Comparison of ENCODE assay signal across 1 cellular context in the genomic region with DNA sequence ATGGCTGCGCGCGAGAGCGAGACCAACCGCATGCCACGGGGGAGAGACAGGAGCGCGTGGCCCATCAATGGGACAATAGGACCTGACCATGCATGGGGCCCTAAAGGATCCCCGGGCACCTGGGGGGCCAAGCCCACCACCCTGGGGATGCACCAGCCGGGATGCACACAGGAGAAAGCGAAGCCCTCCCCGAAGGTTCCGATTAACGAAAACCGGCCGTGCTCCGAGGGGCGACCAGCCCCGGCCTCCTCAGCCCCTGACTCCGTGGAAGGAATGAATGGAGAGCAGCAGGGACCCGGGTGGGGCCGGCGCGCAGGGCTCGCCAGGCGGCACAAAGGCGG.
TF ChIP-seq lines count a peak whose summit lies in the region.

No MANE protein-coding gene starts in this region.

TF ChIP-seq in GM23338, 12 proteins besides CTCF, POLR2A, EP300 and RAD21 (continued from another document):
- TF ChIP-seq JUNB (IDR thresholded peaks at IDR 0.05; ENCODE audit: unreplicated experiment) (no peak), STAT1 (IDR thresholded peaks at IDR 0.05; ENCODE audit: unreplicated experiment) (no peak), NANOG (IDR thresholded peaks at IDR 0.05; ENCODE audit: borderline replicate concordance) (no peak), CREB1 (CRISPR knock-in tag; IDR thresholded peaks at IDR 0.05; ENCODE audit: low read depth) (no peak), POLR2AphosphoS5 (IDR thresholded peaks at IDR 0.05; ENCODE audit: low read depth) (no peak)
- TF ChIP-seq, protein P1, sequence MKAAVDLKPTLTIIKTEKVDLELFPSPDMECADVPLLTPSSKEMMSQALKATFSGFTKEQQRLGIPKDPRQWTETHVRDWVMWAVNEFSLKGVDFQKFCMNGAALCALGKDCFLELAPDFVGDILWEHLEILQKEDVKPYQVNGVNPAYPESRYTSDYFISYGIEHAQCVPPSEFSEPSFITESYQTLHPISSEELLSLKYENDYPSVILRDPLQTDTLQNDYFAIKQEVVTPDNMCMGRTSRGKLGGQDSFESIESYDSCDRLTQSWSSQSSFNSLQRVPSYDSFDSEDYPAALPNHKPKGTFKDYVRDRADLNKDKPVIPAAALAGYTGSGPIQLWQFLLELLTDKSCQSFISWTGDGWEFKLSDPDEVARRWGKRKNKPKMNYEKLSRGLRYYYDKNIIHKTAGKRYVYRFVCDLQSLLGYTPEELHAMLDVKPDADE (IDR thresholded peaks at IDR 0.05) = no peak
- TF ChIP-seq, protein P2, sequence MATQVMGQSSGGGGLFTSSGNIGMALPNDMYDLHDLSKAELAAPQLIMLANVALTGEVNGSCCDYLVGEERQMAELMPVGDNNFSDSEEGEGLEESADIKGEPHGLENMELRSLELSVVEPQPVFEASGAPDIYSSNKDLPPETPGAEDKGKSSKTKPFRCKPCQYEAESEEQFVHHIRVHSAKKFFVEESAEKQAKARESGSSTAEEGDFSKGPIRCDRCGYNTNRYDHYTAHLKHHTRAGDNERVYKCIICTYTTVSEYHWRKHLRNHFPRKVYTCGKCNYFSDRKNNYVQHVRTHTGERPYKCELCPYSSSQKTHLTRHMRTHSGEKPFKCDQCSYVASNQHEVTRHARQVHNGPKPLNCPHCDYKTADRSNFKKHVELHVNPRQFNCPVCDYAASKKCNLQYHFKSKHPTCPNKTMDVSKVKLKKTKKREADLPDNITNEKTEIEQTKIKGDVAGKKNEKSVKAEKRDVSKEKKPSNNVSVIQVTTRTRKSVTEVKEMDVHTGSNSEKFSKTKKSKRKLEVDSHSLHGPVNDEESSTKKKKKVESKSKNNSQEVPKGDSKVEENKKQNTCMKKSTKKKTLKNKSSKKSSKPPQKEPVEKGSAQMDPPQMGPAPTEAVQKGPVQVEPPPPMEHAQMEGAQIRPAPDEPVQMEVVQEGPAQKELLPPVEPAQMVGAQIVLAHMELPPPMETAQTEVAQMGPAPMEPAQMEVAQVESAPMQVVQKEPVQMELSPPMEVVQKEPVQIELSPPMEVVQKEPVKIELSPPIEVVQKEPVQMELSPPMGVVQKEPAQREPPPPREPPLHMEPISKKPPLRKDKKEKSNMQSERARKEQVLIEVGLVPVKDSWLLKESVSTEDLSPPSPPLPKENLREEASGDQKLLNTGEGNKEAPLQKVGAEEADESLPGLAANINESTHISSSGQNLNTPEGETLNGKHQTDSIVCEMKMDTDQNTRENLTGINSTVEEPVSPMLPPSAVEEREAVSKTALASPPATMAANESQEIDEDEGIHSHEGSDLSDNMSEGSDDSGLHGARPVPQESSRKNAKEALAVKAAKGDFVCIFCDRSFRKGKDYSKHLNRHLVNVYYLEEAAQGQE (IDR thresholded peaks at IDR 0.05; ENCODE audit: unreplicated experiment) = no peak
